Comparison of ENCODE assay signal across 8 cellular contexts in genomic region chr1:41917835-41918449, GRCh38. TPM values are rescaled to one million over a fixed set of nuclear protein-coding genes. Genes with fewer than 3 reads are reported as not detected.
A peak's percentile ranks its signal among the peaks of the same experiment; 100 is the strongest.
DNase-seq lines count a peak whose midpoint lies in the region; ATAC-seq and TF ChIP-seq lines count a peak whose summit lies in the region.

No MANE protein-coding gene starts in this region.

- peak; percentile 58 for DNase-seq in activated CD4-positive, alpha-beta T cell treated with anti-CD3 and anti-CD28 coated beads for 48 hours
- DNase-seq in activated CD4-positive, alpha-beta T cell treated with anti-CD3 and anti-CD28 coated beads, Interleukin-2, amount 50 U/mL, for 4 hours: no peak
- no peak for DNase-seq in Panc1 (ENCODE audit: low read depth, low spot score)
- DNase-seq in anterior cingulate cortex (lab: John Stamatoyannopoulos, UW): peak in 43 of 58 donors; percentile 9 to 74 (median 33)
- DNase-seq in hepatocyte (ENCODE audit: low spot score): peak; percentile 38
- DNase-seq in putamen (ENCODE audit: low spot score): peak; percentile 55
- no peak for DNase-seq in SIG-M5 (lab: John Stamatoyannopoulos, UW)
- DNase-seq in AML-193 (lab: John Stamatoyannopoulos, UW): no peak

- in situ Hi-C loops in Panc1 (cut with HindIII; ENCODE audit: low pct_unique_long_range_greater_than_20kb, low sequenced_read_pairs): no loop called here

- ATAC-seq in Panc1: peak; percentile 77

- POLR2A ChIA-PET in Panc1 (lab: Charles Lee): no interaction called here

- no peaks in the 10 kb centered on the region for H3K36me3 ChIP-seq in Panc1 (ENCODE audit: control insufficient read depth, insufficient read depth, low read length)
- no peaks in the 10 kb centered on the region for H3K36me3 ChIP-seq in hepatocyte (replicated peaks; ENCODE audit: insufficient read depth, low read depth)

- WGBS in hepatocyte (ENCODE audit: low lambda C conversion rate, missing lambda C conversion rate): 2% methylated on average over 39 of the region's 53 CpGs

- no TSS peak for BruUV-seq in Panc1 (replicated peaks; lab: Mats Ljungman, UMichigan)

- 0 out of 2 replicates have a peak, but pooled peaks cover 4% of the 10 kb centered on the region for H3K27me3 ChIP-seq in Panc1 (ENCODE audit: control insufficient read depth, insufficient read depth, low read length)
- H3K27me3 ChIP-seq in hepatocyte: peaks cover 40% of the 10 kb centered on the region

- no peaks in the 10 kb centered on the region for H3K9me2 ChIP-seq in hepatocyte (replicated peaks; ENCODE audit: insufficient read depth)

- peak overlapping the region; percentile 99 for H3K4me2 ChIP-seq in hepatocyte

- H4K20me1 ChIP-seq in hepatocyte (ENCODE audit: insufficient read depth, poor library complexity, severe bottlenecking): no peaks in the 10 kb centered on the region

- peak overlapping the region; percentile 42 for H2AFZ ChIP-seq in hepatocyte

- H3K9me3 ChIP-seq in Panc1 (ENCODE audit: control insufficient read depth, insufficient read depth, low read depth, low read length) (no peaks in the 10 kb centered on the region; the same call in 1 of the 2 replicates), hepatocyte (ENCODE audit: low read depth) (no peaks in the 10 kb centered on the region)

- peak overlapping the region; percentile 66 for H3K27ac ChIP-seq in Panc1 (ENCODE audit: low read length)
- no peak overlapping the region for H3K27ac ChIP-seq in hepatocyte

- CTCF ChIA-PET in Panc1 (lab: Charles Lee): no interaction called here

- intact Hi-C loops in Panc1 (cut with micrococcal nuclease; ENCODE audit: unreplicated experiment): no loop called here

- H3K79me2 ChIP-seq in hepatocyte: no peaks in the 10 kb centered on the region

- H3K4me3 ChIP-seq in Panc1 (ENCODE audit: low read depth in 2 of 2, low read length in 2 of 2) (peak overlapping the region; percentile 55 to 70), hepatocyte (peak overlapping the region; percentile 43)

- TF ChIP-seq CTCF in Panc1 (IDR thresholded peaks at IDR 0.05) (no peak), hepatocyte (IDR thresholded peaks at IDR 0.05; ENCODE audit: poor library complexity) (no peak)

- H3K4me1 ChIP-seq in Panc1 (ENCODE audit: control insufficient read depth, insufficient read depth, low read length) (peaks cover 15% of the 10 kb centered on the region), hepatocyte (ENCODE audit: insufficient read depth) (peaks cover 9% of the 10 kb centered on the region)

RNA-seq across cellular contexts. Expression of gene HIVEP3, which starts 0.8 kb away (rescaled TPM):
- total RNA-seq in Panc1 (2021; ENCODE audit: unreplicated experiment) (6.0 TPM), hepatocyte (0.57 and 2.3 TPM in 2 replicates)
- polyA plus RNA-seq in Panc1 (2012; ENCODE audit: insufficient read length): 10.1 TPM
- polyA plus RNA-seq in hepatocyte: 4.0 and 5.9 TPM in 2 replicates

Comparison
In these comparisons a context has a peak if more than half of its experiments do, and no peak if none do; other contexts are left out.
1. DNase-seq: peak in activated CD4-positive, alpha-beta T cell treated with anti-CD3 and anti-CD28 coated beads for 48 hours (single experiment), anterior cingulate cortex (43 of 58), hepatocyte (single experiment) and putamen (single experiment); none in activated CD4-positive, alpha-beta T cell treated with anti-CD3 and anti-CD28 coated beads, Interleukin-2, amount 50 U/mL, for 4 hours (0 of 2), Panc1 (single experiment), SIG-M5 (single experiment) and AML-193 (0 of 2).